ENCODE assay signal across 1 cellular context in genomic region chr10:22643696-22644621, GRCh38.
TF ChIP-seq lines count a peak whose summit lies in the region.

No MANE protein-coding gene starts in this region.

TF ChIP-seq in IMR-90, 13 proteins besides CTCF, POLR2A, EP300 and RAD21:
- no peak for TF ChIP-seq MAZ (IDR thresholded peaks at IDR 0.05; ENCODE audit: borderline replicate concordance, low read depth, low read length)
- no peak for TF ChIP-seq USF2 (IDR thresholded peaks at IDR 0.05; ENCODE audit: low read depth, low read length)
- TF ChIP-seq RFX5 (IDR thresholded peaks at IDR 0.05; ENCODE audit: low read depth, low read length) = no peak
- no peak for TF ChIP-seq SMC3 (IDR thresholded peaks at IDR 0.05; ENCODE audit: low read depth, low read length)
- no peak for TF ChIP-seq NFE2L2 (IDR thresholded peaks at IDR 0.05; ENCODE audit: low read depth, low read length)
- TF ChIP-seq BHLHE40 (IDR thresholded peaks at IDR 0.05; ENCODE audit: low read depth, low read length) = no peak
- TF ChIP-seq FOS (IDR thresholded peaks at IDR 0.05; ENCODE audit: low read depth, low read length) = no peak
- TF ChIP-seq MAFK (IDR thresholded peaks at IDR 0.05; ENCODE audit: low read depth, low read length) = no peak
- TF ChIP-seq CHD1 (IDR thresholded peaks at IDR 0.05; ENCODE audit: low read depth, low read length) = no peak
- no peak for TF ChIP-seq CEBPB (IDR thresholded peaks at IDR 0.05; ENCODE audit: low read depth, low read length)
- TF ChIP-seq ELK1 (IDR thresholded peaks at IDR 0.05; ENCODE audit: borderline replicate concordance, low read depth, low read length) = no peak
- no peak for TF ChIP-seq RCOR1 (IDR thresholded peaks at IDR 0.05; ENCODE audit: insufficient replicate concordance, low read length)
- no peak for TF ChIP-seq MXI1 (IDR thresholded peaks at IDR 0.05; ENCODE audit: borderline replicate concordance, low read depth, low read length)
TF ChIP-seq in IMR-90: peak in this region for 0.
